Comparison of ENCODE assay signal across 8 cellular contexts in the genomic region with DNA sequence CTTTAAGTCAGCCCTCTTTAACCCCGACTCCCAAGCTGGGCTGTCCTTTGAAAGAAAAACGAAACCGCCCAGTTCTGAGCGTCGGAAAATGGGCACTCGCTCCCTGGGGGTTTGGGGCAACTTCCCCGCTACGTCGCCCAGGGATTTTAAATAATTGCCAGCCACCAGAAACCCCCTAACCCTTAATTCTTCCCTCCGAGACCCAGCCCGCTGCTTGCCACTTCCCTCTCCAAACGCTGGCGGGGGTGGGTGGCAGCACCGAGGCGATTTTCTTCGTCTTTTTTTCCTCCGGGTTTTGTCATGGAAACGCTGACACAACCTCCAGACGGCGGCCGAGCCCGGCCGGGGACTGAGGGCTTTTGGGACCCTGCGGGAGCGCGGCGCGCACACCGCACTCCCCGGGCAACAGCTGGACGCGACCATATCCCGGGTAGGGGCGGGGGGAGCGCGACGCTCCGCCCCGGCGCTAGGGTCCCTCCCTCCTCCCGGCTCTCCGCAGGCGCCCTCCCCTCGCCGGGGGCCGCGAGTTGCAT. TPM values are rescaled to one million over a fixed set of nuclear protein-coding genes. Genes with fewer than 3 reads are reported as not detected.
A peak's percentile ranks its signal among the peaks of the same experiment; 100 is the strongest.
DNase-seq lines count a peak whose midpoint lies in the region; ATAC-seq and TF ChIP-seq lines count a peak whose summit lies in the region.

Gene CHST11 (plus strand): TSS at position 532 of the 533 bp plus-strand sequence.

- ATAC-seq in GM19023 (IDR thresholded peaks at IDR 0.05; ENCODE audit: unreplicated experiment) (peak; percentile 70), HG03280 (IDR thresholded peaks at IDR 0.05; ENCODE audit: unreplicated experiment) (peak; percentile 69)

- no peaks in the 10 kb centered on the region for H3K9me3 Mint-ChIP-seq in activated CD4-positive, alpha-beta T cell treated with anti-CD3 and anti-CD28 coated beads, Interleukin-2, amount 10 ng/mL, durations not matched to agents 7 days and 5 days

- H3K4me3 ChIP-seq in AG09309 (ENCODE audit: control insufficient read depth, low read depth, low read length): peak within 1 kb of the TSS; percentile 79

- H3K27ac Mint-ChIP-seq in activated CD4-positive, alpha-beta T cell treated with anti-CD3 and anti-CD28 coated beads, Interleukin-2, amount 10 ng/mL, durations not matched to agents 7 days and 5 days: peak within 1 kb of the TSS; percentile 98

- CTCF ChIA-PET in activated CD4-positive, alpha-beta T cell treated with anti-CD3 and anti-CD28 coated beads, Interleukin-2, amount 10 ng/mL, durations not matched to agents 7 days and 5 days (lab: Charles Lee): interaction anchor here (0.8 to 1.4 kb wide), 7 partner anchors 8 to 122 kb away, joined by 3 to 6 read pairs (median 3); no protein-coding TSS in a partner anchor

- H3K27me3 Mint-ChIP-seq in activated CD4-positive, alpha-beta T cell treated with anti-CD3 and anti-CD28 coated beads, Interleukin-2, amount 10 ng/mL, durations not matched to agents 7 days and 5 days: peaks cover 2% of the 10 kb centered on the region

- peaks cover 22% of the 10 kb centered on the region for H3K36me3 Mint-ChIP-seq in activated CD4-positive, alpha-beta T cell treated with anti-CD3 and anti-CD28 coated beads, Interleukin-2, amount 10 ng/mL, durations not matched to agents 7 days and 5 days (ENCODE audit: low read depth)

- TF ChIP-seq CTCF in AG09309 (IDR thresholded peaks at IDR 0.05; ENCODE audit: control insufficient read depth, insufficient read depth, low read depth, low read length, missing control alignments): peak; percentile 46

- POLR2A ChIA-PET in activated CD4-positive, alpha-beta T cell treated with anti-CD3 and anti-CD28 coated beads, Interleukin-2, amount 10 ng/mL, durations not matched to agents 7 days and 5 days (lab: Charles Lee): interaction anchor here (0.6 kb wide), 1 partner anchor 38 kb away, joined by 3 read pairs; no protein-coding TSS in a partner anchor

- peaks cover 33% of the 10 kb centered on the region for H3K4me1 Mint-ChIP-seq in activated CD4-positive, alpha-beta T cell treated with anti-CD3 and anti-CD28 coated beads, Interleukin-2, amount 10 ng/mL, durations not matched to agents 7 days and 5 days

- DNase-seq in AG09309 (ENCODE audit: low read depth) (peak; percentile 54), NCI-H524 treated with DMSO at 0.1 percent for 48 hours (lab: John Stamatoyannopoulos, UW) (peak; percentile 60), dedifferentiated amniotic fluid mesenchymal stem cell (ENCODE audit: extremely low spot score) (peak; percentile 86), left kidney (ENCODE audit: low read depth, low spot score) (peak; percentile 98)
- peak; percentile 76 for DNase-seq in activated CD4-positive, alpha-beta T cell treated with anti-CD3 and anti-CD28 coated beads, Interleukin-2, amount 10 ng/mL, durations not matched to agents 7 days and 5 days
- peak; percentile 64 to 68 for DNase-seq in stimulated activated CD4-positive, alpha-beta T cell treated with anti-CD3 and anti-CD28 coated beads, Interleukin-1b, Interleukin-23, amount 100 ng/mL, for 4 hours (ENCODE audit: low read depth in 2 of 2)

- H3K4me3 Mint-ChIP-seq in activated CD4-positive, alpha-beta T cell treated with anti-CD3 and anti-CD28 coated beads, Interleukin-2, amount 10 ng/mL, durations not matched to agents 7 days and 5 days: peak within 1 kb of the TSS; percentile 99

RNA-seq across cellular contexts. Expression of gene CHST11, which starts in this region (rescaled TPM):
- 10 to 100 TPM; 56.4 to 56.6 TPM for total RNA-seq in activated CD4-positive, alpha-beta T cell treated with anti-CD3 and anti-CD28 coated beads, Interleukin-2, amount 10 ng/mL, durations not matched to agents 7 days and 5 days

Comparison
In these comparisons a context has a peak if more than half of its experiments do, and no peak if none do; other contexts are left out.
1. Peak in every context shown above with its lines: DNase-seq, ATAC-seq and H3K4me3 ChIP-seq.